In genomic region chr5:71924980-71925379, GRCh38 we compare ENCODE assay signal across 9 cellular contexts.
A peak's percentile ranks its signal among the peaks of the same experiment; 100 is the strongest.
DNase-seq lines count a peak whose midpoint lies in the region; ATAC-seq and TF ChIP-seq lines count a peak whose summit lies in the region.
"Had no signal": no experiment of that assay in that cellular context is flagged by ENCODE, and none has a peak within 500 bp of the region (broad histone marks: within the 10 kb centered on the region; RNA-seq: fewer than 3 reads in every experiment).

No MANE protein-coding gene starts in this region.

- peaks cover 14% of the 10 kb centered on the region for H3K4me1 Mint-ChIP-seq in nephron progenitor cell

- no peaks in the 10 kb centered on the region for H3K27me3 Mint-ChIP-seq in nephron progenitor cell (ENCODE audit: low read depth, poor library complexity)

- in situ Hi-C loops in GM13976 (cut with MboI; ENCODE audit: low sequenced_read_pairs, unreplicated experiment), result no loop called here

- ATAC-seq in HG02610 (IDR thresholded peaks at IDR 0.05; ENCODE audit: unreplicated experiment) (no peak), HG03457 (IDR thresholded peaks at IDR 0.05; ENCODE audit: unreplicated experiment) (no peak)

- H3K36me3 Mint-ChIP-seq in nephron progenitor cell (ENCODE audit: low read depth), result no peaks in the 10 kb centered on the region

- DNase-seq in GM03348 (ENCODE audit: low spot score), result peak; percentile 33
- DNase-seq in NCI-H226, result peak; percentile 73
- peak; percentile 75 for DNase-seq in choroid plexus epithelial cell (ENCODE audit: low read depth)
- no peak for DNase-seq in nephron progenitor cell
- DNase-seq in AG08396 (ENCODE audit: low spot score), result no peak
- no peak for DNase-seq in GM13976 (ENCODE audit: low spot score)
- DNase-seq: MM.1S had no signal

- no peak overlapping the region for H3K4me3 Mint-ChIP-seq in nephron progenitor cell

- H3K27ac Mint-ChIP-seq in nephron progenitor cell, result peak overlapping the region; percentile 69

- TF ChIP-seq CTCF in choroid plexus epithelial cell (conservative IDR thresholded peaks at IDR 0.05; ENCODE audit: low read depth, low read length) (no peak), nephron progenitor cell (IDR thresholded peaks at IDR 0.05) (no peak), GM13976 (IDR thresholded peaks at IDR 0.05; ENCODE audit: borderline replicate concordance, control extremely low read depth, extremely low read depth, insufficient read depth, missing control alignments) (no peak)

- H3K9me3 Mint-ChIP-seq in nephron progenitor cell, result peaks cover 15% of the 10 kb centered on the region

- H3K4me3 ChIP-seq in choroid plexus epithelial cell (ENCODE audit: low read depth, low read length), result no peak overlapping the region

Comparison
In these comparisons a context has a peak if more than half of its experiments do, and no peak if none do; other contexts are left out.
1. DNase-seq: peak in GM03348 (single experiment), NCI-H226 (single experiment) and choroid plexus epithelial cell (single experiment); none in nephron progenitor cell (single experiment), AG08396 (single experiment) and GM13976 (single experiment).